8 cellular contexts compared by ENCODE assay signal in the genomic region with DNA sequence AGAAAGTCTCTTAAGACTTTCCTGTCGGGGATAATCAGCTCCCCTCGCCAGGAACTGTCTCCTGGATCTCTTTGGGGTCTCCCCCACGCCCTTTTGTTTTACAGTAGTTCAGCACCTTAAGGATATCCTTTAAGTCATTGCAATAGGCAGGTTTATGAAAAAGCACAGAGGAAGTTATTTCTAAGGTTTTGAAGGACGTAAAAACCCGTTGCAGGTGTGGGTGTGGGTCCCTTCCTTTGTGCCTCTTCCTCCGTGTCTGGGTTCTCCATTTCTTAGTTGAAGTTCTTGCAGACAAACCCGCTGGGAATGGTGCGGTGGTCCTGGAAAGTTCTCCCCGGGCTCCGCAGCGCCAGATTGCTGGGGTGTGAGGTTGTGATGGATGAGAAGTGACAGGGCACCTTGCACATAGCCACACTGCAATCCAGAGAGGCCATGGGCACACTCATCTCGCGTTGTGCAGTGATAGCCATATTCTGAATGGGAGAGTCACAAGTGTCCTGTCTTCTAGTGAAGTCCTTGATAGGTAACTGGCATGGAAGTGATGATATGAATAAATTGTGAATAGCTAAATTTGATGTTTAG.
A peak's percentile ranks its signal among the peaks of the same experiment; 100 is the strongest.
DNase-seq lines count a peak whose midpoint lies in the region; FAIRE-seq and TF ChIP-seq lines count a peak whose summit lies in the region.

No MANE protein-coding gene starts in this region.

- intact Hi-C loops in kidney (cut with DNase I) = no loop called here

- peaks cover 8% of the 10 kb centered on the region for H3K4me1 ChIP-seq in HEK293 (ENCODE audit: control insufficient read depth, insufficient read depth, low read length)
- peaks cover 21% of the 10 kb centered on the region for H3K4me1 ChIP-seq in adipocyte (ENCODE audit: control insufficient read depth, insufficient read depth, low read length)
- peaks cover 0 to 11% of the 10 kb centered on the region in 2 donors for H3K4me1 ChIP-seq in kidney (ENCODE audit: control insufficient read depth in 1 of 2, insufficient read depth in 1 of 2, low read depth in 1 of 2, low read length in 2 of 2)
- peaks cover 21% of the 10 kb centered on the region for H3K4me1 ChIP-seq in suprapubic skin

- TF ChIP-seq CTCF in HEK293 (tag by site-specific recombination; IDR thresholded peaks at IDR 0.05) (no peak), kidney (IDR thresholded peaks at IDR 0.05; ENCODE audit: borderline replicate concordance, extremely low read depth, insufficient read depth) (no peak), suprapubic skin (IDR thresholded peaks at IDR 0.05) (no peak)

- H3K36me3 ChIP-seq in HEK293 (ENCODE audit: control insufficient read depth in 2 of 2, insufficient read depth in 1 of 2, low read length in 2 of 2) (peaks cover 0 to 7% of the 10 kb centered on the region in 2 experiments; a peak in 1 of 3 replicates), adipocyte (ENCODE audit: control insufficient read depth, insufficient read depth, low read length, severe bottlenecking) (no peaks in the 10 kb centered on the region), kidney (ENCODE audit: control insufficient read depth in 1 of 2, insufficient read depth in 2 of 2, low read length in 2 of 2) (no peaks in the 10 kb centered on the region), suprapubic skin (no peaks in the 10 kb centered on the region)

- H3K27me3 ChIP-seq in adipocyte (replicated peaks; ENCODE audit: control insufficient read depth, insufficient read depth, low read length) (no peaks in the 10 kb centered on the region), suprapubic skin (no peaks in the 10 kb centered on the region)

- DNase-seq in Ammon's horn (ENCODE audit: low spot score) = peak; percentile 21
- DNase-seq in adipocyte (ENCODE audit: low read depth) = no peak
- no peak for DNase-seq in kidney
- no peak for DNase-seq in suprapubic skin (ENCODE audit: low spot score in 2 of 2)
- no peak for DNase-seq in NCI-H1092 treated with DMSO at 0.1 percent for 48 hours (lab: John Stamatoyannopoulos, UW)
- no peak for DNase-seq in NCI-H1048 (lab: John Stamatoyannopoulos, UW)
- no peak for DNase-seq in NCI-H1092 (lab: John Stamatoyannopoulos, UW)

- peak overlapping the region; percentile 79 for H3K4me3 ChIP-seq in HEK293 (ENCODE audit: low read depth, low read length)
- peak overlapping the region; percentile 89 for H3K4me3 ChIP-seq in adipocyte (ENCODE audit: low read length)
- peak overlapping the region; percentile 76 to 85 for H3K4me3 ChIP-seq in kidney (ENCODE audit: low read length in 2 of 2)
- peak overlapping the region; percentile 84 for H3K4me3 ChIP-seq in suprapubic skin

- POLR2A ChIA-PET in HEK293 (lab: Yijun Ruan, JAX) = no interaction called here

- TF ChIP-seq EP300 in suprapubic skin (IDR thresholded peaks at IDR 0.05) = no peak

- 47% methylated on average over 13 of the region's 13 CpGs for WGBS in suprapubic skin

- CTCF ChIA-PET in HEK293 (lab: Yijun Ruan, JAX) = interaction anchor here (0.6 to 2.5 kb wide), 2 partner anchors 13 to 566 kb away, joined by 3 to 22 read pairs; no protein-coding TSS in a partner anchor

- H3K9ac ChIP-seq in adipocyte (ENCODE audit: low read length) (peak overlapping the region; percentile 79), kidney (ENCODE audit: low read length in 2 of 2) (peak overlapping the region; percentile 77 to 80)

- TF ChIP-seq POLR2A in suprapubic skin (IDR thresholded peaks at IDR 0.05) = no peak

- FAIRE-seq in kidney (lab: Jason Lieb, UNC) = no peak

- no peaks in the 10 kb centered on the region for H3K9me3 ChIP-seq in HEK293 (ENCODE audit: control insufficient read depth, insufficient read depth, low read depth, low read length)
- H3K9me3 ChIP-seq in adipocyte (ENCODE audit: control insufficient read depth, low read length) = no peaks in the 10 kb centered on the region
- H3K9me3 ChIP-seq in kidney (ENCODE audit: control insufficient read depth in 1 of 2, low read length in 2 of 2) = no peaks in the 10 kb centered on the region
- H3K9me3 ChIP-seq in suprapubic skin = no peaks in the 10 kb centered on the region

- H3K27ac ChIP-seq in HEK293 (ENCODE audit: extremely low read depth, low read depth, low read length) (no peak overlapping the region), kidney (ENCODE audit: low read depth in 2 of 2, low read length in 2 of 2) (peak overlapping the region in 1 of 2 donors; percentile 77), suprapubic skin (peak overlapping the region; percentile 90)

TF ChIP-seq in HEK293, 187 proteins besides CTCF, POLR2A, EP300 and RAD21:
- TF ChIP-seq MYNN (tag by site-specific recombination; IDR thresholded peaks at IDR 0.05; ENCODE audit: borderline replicate concordance) (no peak), ZNF184 (tag by site-specific recombination; IDR thresholded peaks at IDR 0.05) (no peak), PATZ1 (tag by site-specific recombination; IDR thresholded peaks at IDR 0.05) (no peak), REPIN1 (tag by site-specific recombination; IDR thresholded peaks at IDR 0.05; ENCODE audit: low read depth) (no peak), ZNF549 (tag by site-specific recombination; IDR thresholded peaks at IDR 0.05) (no peak), ZBTB48 (tag by site-specific recombination; IDR thresholded peaks at IDR 0.05) (no peak), ZNF76 (tag by site-specific recombination; IDR thresholded peaks at IDR 0.05; ENCODE audit: borderline replicate concordance, low read depth) (no peak), ZNF416 (tag by site-specific recombination; IDR thresholded peaks at IDR 0.05) (no peak), ZNF692 (tag by site-specific recombination; IDR thresholded peaks at IDR 0.05) (no peak), ZNF280C (tag by site-specific recombination; IDR thresholded peaks at IDR 0.05) (no peak)
TF ChIP-seq in HEK293: peak in this region for 0.
